ENCODE assay signal across 9 cellular contexts in the genomic region with DNA sequence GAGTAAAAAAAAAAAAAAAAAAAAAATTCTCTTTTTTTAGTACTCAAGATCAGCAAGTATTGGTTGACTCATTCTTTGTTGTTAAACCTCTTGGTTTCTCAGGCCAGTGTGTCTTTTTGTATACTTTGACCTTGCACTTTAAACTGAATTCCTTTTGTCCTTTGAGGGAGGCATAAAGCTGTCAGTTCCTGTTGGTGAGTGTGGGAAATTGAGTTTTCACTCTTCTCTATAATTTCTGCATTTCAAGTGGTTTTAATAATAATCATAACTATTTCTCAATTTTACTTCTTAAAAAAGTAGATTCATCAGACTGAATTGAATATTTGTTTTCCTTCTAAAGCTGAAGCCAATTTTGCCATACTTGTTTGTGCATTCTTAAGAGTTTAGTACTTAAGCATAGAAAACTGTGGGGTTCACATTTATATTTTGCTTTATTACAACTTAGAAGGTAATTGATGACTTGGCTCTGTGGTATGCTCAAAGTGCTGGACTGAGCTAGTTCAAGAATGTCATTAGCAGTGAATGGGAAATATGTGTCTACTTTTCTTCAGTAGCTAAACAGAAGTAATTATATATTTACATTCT. TPM values are rescaled to one million over a fixed set of nuclear protein-coding genes. Genes with fewer than 3 reads are reported as not detected.
DNase-seq lines count a peak whose midpoint lies in the region; TF ChIP-seq lines count a peak whose summit lies in the region.
"Had no signal": no experiment of that assay in that cellular context is flagged by ENCODE, and none has a peak within 500 bp of the region (broad histone marks: within the 10 kb centered on the region; RNA-seq: fewer than 3 reads in every experiment).

No MANE protein-coding gene starts in this region.

- peaks cover 0 to 2% (median 2%) of the 10 kb centered on the region in 3 donors for H3K27me3 Mint-ChIP-seq in CD14-positive monocyte (ENCODE audit: low read depth in 3 of 3)

- peak overlapping the region; percentile 69 for H3K27ac ChIP-seq in iPS-20b (ENCODE audit: low read length)
- H3K27ac ChIP-seq: 22Rv1 had no signal

- H3K4me1 Mint-ChIP-seq in CD14-positive monocyte, result peaks cover 23% of the 10 kb centered on the region

- H3K9ac ChIP-seq in iPS-20b (ENCODE audit: low read depth, low read length), result peak overlapping the region; percentile 60; the same call in 1 of the 2 replicates

- peaks cover 0 to 2% (median 0%) of the 10 kb centered on the region in 7 donors for H3K9me3 Mint-ChIP-seq in CD14-positive monocyte

- intact Hi-C loops in CD14-positive monocyte (cut with micrococcal nuclease), result no loop called here

- TF ChIP-seq CTCF in astrocyte of the cerebellum (IDR thresholded peaks at IDR 0.05; ENCODE audit: low read depth, low read length, missing control alignments) (no peak), CD14-positive monocyte (IDR thresholded peaks at IDR 0.05) (no peak)

- H3K27me3 ChIP-seq in iPS-20b (ENCODE audit: insufficient read depth, low read length), result no peaks in the 10 kb centered on the region

- no peak overlapping the region for H3K4me3 ChIP-seq in astrocyte of the cerebellum (ENCODE audit: low read depth, low read length)
- peak overlapping the region; percentile 56 for H3K4me3 ChIP-seq in iPS-20b (ENCODE audit: low read length)

- peaks cover 62% of the 10 kb centered on the region for H3K4me1 ChIP-seq in iPS-20b (ENCODE audit: insufficient read depth, low read length)

- no peaks in the 10 kb centered on the region for H3K36me3 Mint-ChIP-seq in CD14-positive monocyte

- H3K27ac Mint-ChIP-seq in CD14-positive monocyte, result no peak overlapping the region

- DNase-seq in DMS53 (lab: John Stamatoyannopoulos, UW) (peak; percentile 24), DMS53 treated with DMSO at 0.1 percent for 48 hours (lab: John Stamatoyannopoulos, UW; ENCODE audit: unreplicated experiment) (no peak), astrocyte of the cerebellum (ENCODE audit: low read depth) (peak; percentile 66), stromal cell of bone marrow (ENCODE audit: low read depth) (peak; percentile 21), CD14-positive monocyte (ENCODE audit: low spot score) (no peak), UCSD-AML1 (lab: John Stamatoyannopoulos, UW; ENCODE audit: unreplicated experiment) (no peak), KBM-7 (no peak)

- no peaks in the 10 kb centered on the region for H3K36me3 ChIP-seq in iPS-20b (ENCODE audit: insufficient read depth, low read depth, low read length)

- in situ Hi-C loops in astrocyte of the cerebellum (cut with HindIII; ENCODE audit: low sequenced_read_pairs), result no loop called here
- in situ Hi-C loops in KBM-7 (cut with MboI; ENCODE audit: low pct_unique_long_range_greater_than_20kb, low sequenced_read_pairs), result no loop called here

- H3K4me3 Mint-ChIP-seq in CD14-positive monocyte, result no peak overlapping the region

- no peaks in the 10 kb centered on the region for H3K9me3 ChIP-seq in iPS-20b (ENCODE audit: insufficient read depth, low read depth, low read length)

RNA-seq across cellular contexts. Expression of a gene that starts 43.4 kb away (rescaled TPM):
- polyA plus RNA-seq in CD14-positive monocyte, result 1 to 10 TPM; 4.7 to 5.1 TPM

RNA-seq across cellular contexts. Expression of a gene that starts 44.2 kb away (rescaled TPM):
- 10 to 100 TPM; 25.9 to 26.1 TPM for polyA plus RNA-seq in CD14-positive monocyte

Comparison
In these comparisons a context has a peak if more than half of its experiments do, and no peak if none do; other contexts are left out.
1. DNase-seq: peak in DMS53 (single experiment), astrocyte of the cerebellum (single experiment) and stromal cell of bone marrow (single experiment); none in DMS53 treated with DMSO at 0.1 percent for 48 hours (single experiment), CD14-positive monocyte (single experiment), UCSD-AML1 (single experiment) and KBM-7 (single experiment).